20 cellular contexts compared by ENCODE assay signal in the genomic region with DNA sequence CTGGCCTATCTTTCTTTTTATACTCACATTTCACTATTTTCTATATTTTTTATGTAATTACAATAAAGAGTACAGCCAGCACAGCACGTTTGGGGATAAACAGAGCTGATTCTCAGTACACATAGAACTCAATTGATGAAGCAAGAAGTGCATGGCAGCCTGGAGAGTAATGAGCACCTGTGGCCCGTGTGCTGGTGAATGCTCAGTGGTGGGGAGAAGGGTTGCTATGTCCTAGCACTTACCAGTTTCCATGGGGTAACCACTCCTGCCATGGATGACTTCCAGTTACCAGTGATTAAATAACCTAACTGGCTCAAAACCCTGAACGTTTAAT.
DNase-seq lines count a peak whose midpoint lies in the region; ATAC-seq and TF ChIP-seq lines count a peak whose summit lies in the region.
"Had no signal": no experiment of that assay in that cellular context is flagged by ENCODE, and none has a peak within 500 bp of the region (broad histone marks: within the 10 kb centered on the region; RNA-seq: fewer than 3 reads in every experiment).

No MANE protein-coding gene starts in this region.

- 57 to 70% methylated on average over 2 to 3 of the region's 3 CpGs for WGBS in endodermal cell (ENCODE audit: insufficient coverage in 1 of 2, insufficient read length in 1 of 2), 2 experiments

- H3K36me3 Mint-ChIP-seq in endodermal cell (ENCODE audit: low read depth): peaks cover 2% of the 10 kb centered on the region
- H3K36me3 Mint-ChIP-seq in osteocyte (ENCODE audit: unreplicated experiment): no peaks in the 10 kb centered on the region
- H3K36me3 Mint-ChIP-seq: stimulated activated effector memory CD8-positive, alpha-beta T cell treated with anti-CD3 and anti-CD28 coated beads, Interleukin-12 subunit alpha, Interleukin-12 subunit beta, amount 100 ng/mL, for 72 hours had no signal

- no peak overlapping the region for H3K27ac Mint-ChIP-seq in endodermal cell
- H3K27ac Mint-ChIP-seq in osteocyte (ENCODE audit: unreplicated experiment): peak overlapping the region; percentile 92
- H3K27ac Mint-ChIP-seq: activated T-cell treated with anti-CD3 and anti-CD28 coated beads, Interleukin-2, amount 50 U/mL, for 24 hours; CD8-positive, alpha-beta memory T cell; effector memory CD8-positive, alpha-beta T cell; stimulated activated effector memory CD8-positive, alpha-beta T cell treated with anti-CD3 and anti-CD28 coated beads, Interleukin-12 subunit alpha, Interleukin-12 subunit beta, amount 100 ng/mL, for 72 hours had no signal

- H3K27me3 Mint-ChIP-seq in endodermal cell (ENCODE audit: insufficient read depth) (peaks cover 8% of the 10 kb centered on the region), osteocyte (ENCODE audit: unreplicated experiment) (no peaks in the 10 kb centered on the region)

- H3K27ac ChIP-seq in HUES48 (ENCODE audit: low read depth, low read length): peak overlapping the region; percentile 97
- H3K27ac ChIP-seq in endodermal cell (ENCODE audit: low read depth, low read length): no peak overlapping the region
- H3K27ac ChIP-seq: heart left ventricle, right atrium auricular region, testis had no signal

- H3K4me1 ChIP-seq in HUES48 (ENCODE audit: control insufficient read depth, insufficient read depth, low read length) (peaks cover 9% of the 10 kb centered on the region; the same call in 1 of the 2 replicates), endodermal cell (ENCODE audit: control insufficient read depth, insufficient read depth, low read length) (no peaks in the 10 kb centered on the region)
- H3K4me1 ChIP-seq: testis had no signal

- H3K27me3 ChIP-seq in HUES48 (ENCODE audit: control insufficient read depth, insufficient read depth, low read length): no peaks in the 10 kb centered on the region
- no peaks in the 10 kb centered on the region for H3K27me3 ChIP-seq in endodermal cell (ENCODE audit: control insufficient read depth, insufficient read depth, low read length, poor library complexity, severe bottlenecking)
- H3K27me3 ChIP-seq: heart left ventricle, right atrium auricular region, testis had no signal

- DNase-seq in AG04449 (ENCODE audit: low read depth, low spot score): no peak
- DNase-seq in endodermal cell: no peak
- DNase-seq in osteocyte (ENCODE audit: extremely low spot score, unreplicated experiment): no peak
- no peak for DNase-seq in OCI-M1 (lab: John Stamatoyannopoulos, UW)
- DNase-seq in cerebellar nuclear complex (lab: John Stamatoyannopoulos, UW): no peak
- DNase-seq in NCI-H2227 treated with DMSO at 0.1 percent for 48 hours (lab: John Stamatoyannopoulos, UW): no peak
- DNase-seq: activated naive CD4-positive, alpha-beta T cell treated with Interleukin-2 at 50 U/mL for 16 hours; activated T-cell treated with anti-CD3 and anti-CD28 coated beads, Interleukin-2, amount 50 U/mL, for 24 hours; CD8-positive, alpha-beta memory T cell; effector memory CD8-positive, alpha-beta T cell; NCI-H1092; NCI-H2081; T-helper 9 cell; testis had no signal

- ATAC-seq in GM19324 (IDR thresholded peaks at IDR 0.05; ENCODE audit: low FRiP score, unreplicated experiment): no peak
- ATAC-seq: effector memory CD8-positive, alpha-beta T cell; stimulated activated effector memory CD8-positive, alpha-beta T cell treated with anti-CD3 and anti-CD28 coated beads, Interleukin-12 subunit alpha, Interleukin-12 subunit beta, amount 100 ng/mL, for 72 hours had no signal

- H3K4me1 Mint-ChIP-seq in endodermal cell: peaks cover 4% of the 10 kb centered on the region
- peaks cover 13% of the 10 kb centered on the region for H3K4me1 Mint-ChIP-seq in osteocyte (ENCODE audit: unreplicated experiment)
- H3K4me1 Mint-ChIP-seq: CD8-positive, alpha-beta memory T cell; stimulated activated effector memory CD8-positive, alpha-beta T cell treated with anti-CD3 and anti-CD28 coated beads, Interleukin-12 subunit alpha, Interleukin-12 subunit beta, amount 100 ng/mL, for 72 hours had no signal

- TF ChIP-seq CTCF in AG04449 (IDR thresholded peaks at IDR 0.05; ENCODE audit: insufficient read depth, low read length, missing control alignments) (no peak), endodermal cell (conservative IDR thresholded peaks at IDR 0.05) (peak; percentile 58), osteocyte (IDR thresholded peaks at IDR 0.05) (no peak)

- H3K9me3 ChIP-seq in HUES48 (ENCODE audit: control insufficient read depth, insufficient read depth, low read length): no peaks in the 10 kb centered on the region
- no peaks in the 10 kb centered on the region for H3K9me3 ChIP-seq in endodermal cell (ENCODE audit: control insufficient read depth, low read length)
- H3K9me3 ChIP-seq: HAP-1, right atrium auricular region, testis had no signal

- H3K36me3 ChIP-seq in HUES48 (ENCODE audit: control insufficient read depth, insufficient read depth, low read length) (no peaks in the 10 kb centered on the region), endodermal cell (ENCODE audit: control insufficient read depth, insufficient read depth, low read length) (no peaks in the 10 kb centered on the region)
- H3K36me3 ChIP-seq: HAP-1, heart left ventricle, right atrium auricular region had no signal

- H3K4me3 Mint-ChIP-seq in endodermal cell: no peak overlapping the region
- H3K4me3 Mint-ChIP-seq in osteocyte (ENCODE audit: unreplicated experiment): no peak overlapping the region
- H3K4me3 Mint-ChIP-seq: activated T-cell treated with anti-CD3 and anti-CD28 coated beads, Interleukin-2, amount 50 U/mL, for 24 hours; CD8-positive, alpha-beta memory T cell; effector memory CD8-positive, alpha-beta T cell; stimulated activated effector memory CD8-positive, alpha-beta T cell treated with anti-CD3 and anti-CD28 coated beads, Interleukin-12 subunit alpha, Interleukin-12 subunit beta, amount 100 ng/mL, for 72 hours had no signal

- POLR2A ChIA-PET in AG04449 (lab: Yijun Ruan, JAX): no interaction called here

- peak overlapping the region; percentile 57 for H3K9ac ChIP-seq in HUES48 (ENCODE audit: low read depth, low read length)
- no peak overlapping the region for H3K9ac ChIP-seq in endodermal cell (ENCODE audit: extremely low read depth, low read length, poor library complexity, severe bottlenecking)

- H3K9me3 Mint-ChIP-seq in endodermal cell (peaks cover 8% of the 10 kb centered on the region), osteocyte (ENCODE audit: unreplicated experiment) (no peaks in the 10 kb centered on the region)

- CTCF ChIA-PET in AG04449 (lab: Yijun Ruan, JAX): interaction anchor here (1.1 to 1.4 kb wide), 5 partner anchors 9 to 321 kb away, joined by 3 to 4 read pairs (median 3); no protein-coding TSS in a partner anchor

- H3K4me3 ChIP-seq in AG04449 (ENCODE audit: low read depth, low read length) (peak overlapping the region; percentile 29), HUES48 (ENCODE audit: low read depth, low read length) (no peak overlapping the region), endodermal cell (ENCODE audit: low read length) (no peak overlapping the region)
- H3K4me3 ChIP-seq: HAP-1, heart left ventricle, right atrium auricular region, testis had no signal
